In the genomic region with DNA sequence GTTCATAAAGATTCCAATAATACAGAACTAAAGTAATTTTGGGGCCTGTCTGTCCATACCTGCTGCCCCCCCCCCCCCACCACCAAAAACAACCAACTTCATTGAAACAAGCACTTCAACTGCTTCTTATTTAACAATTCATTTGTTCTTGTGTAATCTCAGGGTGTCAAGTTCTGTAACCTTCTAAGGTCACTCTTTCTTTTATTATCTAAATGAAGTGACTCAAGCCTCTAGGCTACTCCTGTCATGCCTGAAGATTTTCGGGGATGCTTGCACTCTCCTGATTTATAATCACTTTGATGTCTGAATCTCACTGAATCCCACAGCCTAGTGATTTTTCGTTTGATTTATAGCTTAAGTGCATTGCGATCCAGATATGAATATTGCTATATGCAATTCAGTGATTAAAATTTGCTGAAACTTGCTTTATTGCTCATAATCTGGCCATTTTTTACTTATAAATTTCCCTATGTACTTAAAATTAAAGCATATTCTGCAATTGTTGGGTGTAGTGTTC, we compare ENCODE assay signal across 29 cellular contexts. TPM values are rescaled to one million over a fixed set of nuclear protein-coding genes. Genes with fewer than 3 reads are reported as not detected.
"Had no signal": no experiment of that assay in that cellular context is flagged by ENCODE, and none has a peak within 500 bp of the region (broad histone marks: within the 10 kb centered on the region; RNA-seq: fewer than 3 reads in every experiment).

No MANE protein-coding gene starts in this region.

- H3K4me1 ChIP-seq: colonic mucosa had no signal

- H3K4me3 ChIP-seq: colonic mucosa, esophagus muscularis mucosa, lower lobe of right lung, ovary, psoas muscle, sigmoid colon, stomach, thyroid gland had no signal

- H3K27ac Mint-ChIP-seq: dendritic cell treated with granulocyte-macrophage colony-stimulating factor and Interleukin-4, amounts not matched to agents 40 ng/mL and 50 ng/mL, for 4 days; endodermal cell; naive thymus-derived CD8-positive, alpha-beta T cell; nephron progenitor cell; stimulated activated effector memory CD8-positive, alpha-beta T cell treated with anti-CD3 and anti-CD28 coated beads, Interleukin-12 subunit alpha, Interleukin-12 subunit beta, amount 100 ng/mL, for 72 hours had no signal

- H3K9me3 Mint-ChIP-seq: dendritic cell treated with granulocyte-macrophage colony-stimulating factor and Interleukin-4, amounts not matched to agents 40 ng/mL and 50 ng/mL, for 4 days; endodermal cell; nephron progenitor cell; stimulated activated effector memory CD8-positive, alpha-beta T cell treated with anti-CD3 and anti-CD28 coated beads, Interleukin-12 subunit alpha, Interleukin-12 subunit beta, amount 100 ng/mL, for 72 hours had no signal

- FAIRE-seq: islet of Langerhans had no signal

- H3K9me3 ChIP-seq: colonic mucosa, esophagus muscularis mucosa, lower lobe of right lung, ovary, psoas muscle, sigmoid colon, stomach, thyroid gland had no signal

- ATAC-seq: foreskin keratinocyte; left colon; left ventricle myocardium superior; lower lobe of right lung; naive thymus-derived CD8-positive, alpha-beta T cell; psoas muscle; right cardiac atrium; stimulated activated effector memory CD8-positive, alpha-beta T cell treated with anti-CD3 and anti-CD28 coated beads, Interleukin-12 subunit alpha, Interleukin-12 subunit beta, amount 100 ng/mL, for 72 hours had no signal

- H3K27ac ChIP-seq: colonic mucosa, esophagus muscularis mucosa, foreskin keratinocyte, lower lobe of right lung, ovary, psoas muscle, sigmoid colon, stomach, thyroid gland had no signal

- DNase-seq: colonic mucosa; effector CD8-positive, alpha-beta T cell; endodermal cell; foreskin keratinocyte; glutamatergic neuron; hypothalamus; kidney glomerular epithelial cell; left colon; left ventricle myocardium superior; lower lobe of right lung; naive thymus-derived CD8-positive, alpha-beta T cell; nephron progenitor cell; occipital lobe; ovary; posterior cingulate gyrus; psoas muscle; right cardiac atrium; sigmoid colon; stimulated activated CD4-positive, alpha-beta T cell treated with anti-CD3 and anti-CD28 coated beads, Interleukin-2, amount 100 ng/mL, for 24 hours; stimulated activated CD4-positive, alpha-beta T cell treated with anti-CD3 and anti-CD28 coated beads, Interleukin-4, amount 100 ng/mL, for 24 hours; stimulated activated naive CD4-positive, alpha-beta T cell treated with Interleukin-2 at 50 U/mL for 16 hours; stomach; thyroid gland; trophoblast cell had no signal

- H3K36me3 ChIP-seq: colonic mucosa, esophagus muscularis mucosa, lower lobe of right lung, ovary, sigmoid colon, stomach, thyroid gland had no signal

- H3K36me3 Mint-ChIP-seq: naive thymus-derived CD8-positive, alpha-beta T cell had no signal

- H3K4me3 Mint-ChIP-seq: dendritic cell treated with granulocyte-macrophage colony-stimulating factor and Interleukin-4, amounts not matched to agents 40 ng/mL and 50 ng/mL, for 4 days; endodermal cell had no signal

- H3K27me3 ChIP-seq: ovary had no signal

RNA-seq across cellular contexts. Expression of a gene that starts 27.2 kb away (rescaled TPM):
- total RNA-seq: epithelial cell of proximal tubule had no signal
